Comparison of ENCODE assay signal across 10 cellular contexts in the genomic region with DNA sequence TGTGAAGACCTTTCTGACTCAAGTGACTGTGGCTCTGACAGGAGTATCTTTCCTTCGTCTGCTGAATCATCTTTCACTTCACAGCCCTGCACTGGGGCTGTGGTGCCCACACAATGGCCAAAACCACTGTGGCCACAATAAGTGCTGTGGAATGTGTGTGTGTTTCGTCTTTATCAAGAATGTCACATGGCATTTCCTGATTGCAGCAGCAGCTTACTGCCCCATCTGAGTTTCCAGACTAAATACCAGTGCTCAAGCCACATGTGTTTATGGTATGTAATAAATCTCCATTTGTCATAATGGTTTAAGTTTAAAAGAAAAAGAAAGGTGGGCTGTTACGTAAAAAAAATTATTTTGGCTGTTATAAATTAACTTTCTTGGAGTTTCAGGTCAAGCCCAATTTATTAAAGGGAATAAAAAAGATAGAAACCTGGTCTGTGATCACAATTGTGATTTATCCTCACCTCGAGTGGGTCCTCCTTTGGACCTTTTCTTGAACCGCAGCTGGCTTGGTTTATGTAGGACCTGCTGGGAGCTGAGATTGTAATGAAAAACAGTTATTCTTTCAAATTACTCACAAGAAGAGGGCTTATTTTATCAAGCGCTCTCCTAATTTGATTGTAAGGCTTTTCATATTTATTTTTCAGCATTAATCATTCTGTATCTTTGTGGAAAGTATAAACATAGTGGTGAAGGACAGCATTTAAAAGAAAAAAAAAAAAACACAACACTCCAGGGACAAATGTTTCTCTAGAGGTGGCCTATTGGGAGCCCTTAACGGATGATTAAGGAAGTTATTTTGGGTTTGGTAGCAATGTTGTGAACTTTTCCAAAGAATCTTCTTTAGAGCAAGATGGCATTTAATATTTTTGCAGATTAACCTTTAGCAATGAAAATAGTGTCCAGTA.
DNase-seq lines count a peak whose midpoint lies in the region; ATAC-seq and TF ChIP-seq lines count a peak whose summit lies in the region.
"Had no signal": no experiment of that assay in that cellular context is flagged by ENCODE, and none has a peak within 500 bp of the region (broad histone marks: within the 10 kb centered on the region; RNA-seq: fewer than 3 reads in every experiment).

No MANE protein-coding gene starts in this region.

- H3K36me3 ChIP-seq in upper lobe of right lung: no peaks in the 10 kb centered on the region

- no peaks in the 10 kb centered on the region for H3K27me3 ChIP-seq in upper lobe of right lung

- no peak overlapping the region for H3K27ac ChIP-seq in upper lobe of right lung

- H3K4me3 ChIP-seq in fibroblast of the aortic adventitia (ENCODE audit: low read depth, low read length) (no peak overlapping the region), upper lobe of right lung (no peak overlapping the region)

- peaks cover 13% of the 10 kb centered on the region for H3K9me3 Mint-ChIP-seq in activated naive CD8-positive, alpha-beta T cell treated with anti-CD3 and anti-CD28 coated beads, Interleukin-2, amount 50 U/mL, for 24 hours
- peaks cover 8% of the 10 kb centered on the region for H3K9me3 Mint-ChIP-seq in activated naive CD8-positive, alpha-beta T cell treated with anti-CD3 and anti-CD28 coated beads for 36 hours

- no peak overlapping the region for H3K27ac Mint-ChIP-seq in activated naive CD8-positive, alpha-beta T cell treated with anti-CD3 and anti-CD28 coated beads, Interleukin-2, amount 50 U/mL, for 24 hours
- H3K27ac Mint-ChIP-seq in activated naive CD8-positive, alpha-beta T cell treated with anti-CD3 and anti-CD28 coated beads for 36 hours: no peak overlapping the region

- no peaks in the 10 kb centered on the region for H3K4me1 Mint-ChIP-seq in activated naive CD8-positive, alpha-beta T cell treated with anti-CD3 and anti-CD28 coated beads, Interleukin-2, amount 50 U/mL, for 24 hours
- no peaks in the 10 kb centered on the region for H3K4me1 Mint-ChIP-seq in activated naive CD8-positive, alpha-beta T cell treated with anti-CD3 and anti-CD28 coated beads for 36 hours

- peaks cover 27% of the 10 kb centered on the region for H3K4me1 ChIP-seq in upper lobe of right lung

- peak; percentile 28 for ATAC-seq in activated naive CD8-positive, alpha-beta T cell treated with anti-CD3 and anti-CD28 coated beads, Interleukin-2, amount 50 U/mL, for 24 hours
- ATAC-seq in upper lobe of right lung (peak; percentile 70), GM19395 (IDR thresholded peaks at IDR 0.05; ENCODE audit: unreplicated experiment) (no peak), GM21619 (IDR thresholded peaks at IDR 0.05; ENCODE audit: unreplicated experiment) (no peak)

- peaks cover 8% of the 10 kb centered on the region for H3K27me3 Mint-ChIP-seq in activated naive CD8-positive, alpha-beta T cell treated with anti-CD3 and anti-CD28 coated beads, Interleukin-2, amount 50 U/mL, for 24 hours
- peaks cover 22% of the 10 kb centered on the region for H3K27me3 Mint-ChIP-seq in activated naive CD8-positive, alpha-beta T cell treated with anti-CD3 and anti-CD28 coated beads for 36 hours

- TF ChIP-seq CTCF in fibroblast of the aortic adventitia (IDR thresholded peaks at IDR 0.05; ENCODE audit: insufficient read depth, low read length): no peak
- no peak for TF ChIP-seq CTCF in upper lobe of right lung (IDR thresholded peaks at IDR 0.05)

- H3K36me3 Mint-ChIP-seq in activated naive CD8-positive, alpha-beta T cell treated with anti-CD3 and anti-CD28 coated beads, Interleukin-2, amount 50 U/mL, for 24 hours (ENCODE audit: low read depth): no peaks in the 10 kb centered on the region
- H3K36me3 Mint-ChIP-seq in activated naive CD8-positive, alpha-beta T cell treated with anti-CD3 and anti-CD28 coated beads for 36 hours: no peaks in the 10 kb centered on the region

- H3K4me3 Mint-ChIP-seq in activated naive CD8-positive, alpha-beta T cell treated with anti-CD3 and anti-CD28 coated beads, Interleukin-2, amount 50 U/mL, for 24 hours: no peak overlapping the region
- no peak overlapping the region for H3K4me3 Mint-ChIP-seq in activated naive CD8-positive, alpha-beta T cell treated with anti-CD3 and anti-CD28 coated beads for 36 hours

- intact Hi-C loops in upper lobe of right lung (cut with DNase I): no loop called here

- DNase-seq in activated naive CD8-positive, alpha-beta T cell treated with anti-CD3 and anti-CD28 coated beads, Interleukin-2, amount 50 U/mL, for 24 hours: no peak
- no peak for DNase-seq in activated naive CD8-positive, alpha-beta T cell treated with anti-CD3 and anti-CD28 coated beads for 36 hours
- peak; percentile 39 for DNase-seq in SK-N-DZ (ENCODE audit: low spot score)
- peak; percentile 90 for DNase-seq in fibroblast of the aortic adventitia (ENCODE audit: low read depth)
- no peak for DNase-seq in upper lobe of right lung
- DNase-seq in putamen (ENCODE audit: low spot score): no peak
- DNase-seq: activated CD4-positive, alpha-beta T cell treated with anti-CD3 and anti-CD28 coated beads, Interleukin-2, amount 50 U/mL, for 1 hour; posterior cingulate gyrus had no signal

- H3K9me3 ChIP-seq in upper lobe of right lung: no peaks in the 10 kb centered on the region

Comparison
In these comparisons a context has a peak if more than half of its experiments do, and no peak if none do; other contexts are left out.
1. ATAC-seq: peak in activated naive CD8-positive, alpha-beta T cell treated with anti-CD3 and anti-CD28 coated beads, Interleukin-2, amount 50 U/mL, for 24 hours (single experiment) and upper lobe of right lung (single experiment); none in GM19395 (single experiment) and GM21619 (single experiment).
2. DNase-seq: peak in SK-N-DZ (single experiment) and fibroblast of the aortic adventitia (single experiment); none in activated naive CD8-positive, alpha-beta T cell treated with anti-CD3 and anti-CD28 coated beads, Interleukin-2, amount 50 U/mL, for 24 hours (single experiment), activated naive CD8-positive, alpha-beta T cell treated with anti-CD3 and anti-CD28 coated beads for 36 hours (single experiment), upper lobe of right lung (single experiment) and putamen (single experiment).